12 cellular contexts compared by ENCODE assay signal in the genomic region with DNA sequence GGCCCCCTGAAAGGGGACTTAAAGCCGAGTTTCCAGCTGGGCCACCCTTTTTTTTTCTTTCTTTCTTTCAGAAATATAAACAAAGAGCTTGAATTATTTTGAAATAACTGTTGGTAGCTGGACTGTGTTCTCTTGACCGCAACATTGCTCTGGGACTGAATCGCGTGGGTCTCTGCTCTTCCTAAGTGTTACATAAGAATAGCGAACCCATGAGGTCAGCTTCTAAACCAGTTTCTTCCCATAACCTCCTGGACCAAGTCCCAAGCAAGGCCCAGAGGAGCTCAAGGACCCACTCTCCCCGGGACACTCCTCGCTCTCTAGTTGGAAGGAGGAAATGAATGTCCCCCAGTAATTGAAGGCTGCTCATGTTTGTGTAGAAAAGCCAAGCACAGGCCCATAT.
DNase-seq lines count a peak whose midpoint lies in the region; ATAC-seq, FAIRE-seq and TF ChIP-seq lines count a peak whose summit lies in the region.
"Had no signal": no experiment of that assay in that cellular context is flagged by ENCODE, and none has a peak within 500 bp of the region (broad histone marks: within the 10 kb centered on the region; RNA-seq: fewer than 3 reads in every experiment).

No MANE protein-coding gene starts in this region.

- no peaks in the 10 kb centered on the region for H3K4me1 ChIP-seq in endodermal cell (ENCODE audit: control insufficient read depth, insufficient read depth, low read length)

- H3K4me1 Mint-ChIP-seq in HFFc6 (ENCODE audit: low read depth) = peaks cover 6% of the 10 kb centered on the region
- H3K4me1 Mint-ChIP-seq in endodermal cell = peaks cover 15% of the 10 kb centered on the region

- no peak overlapping the region for H3K27ac ChIP-seq in endodermal cell (ENCODE audit: low read depth, low read length)

- H3K9me3 ChIP-seq in endodermal cell (ENCODE audit: control insufficient read depth, low read length) = no peaks in the 10 kb centered on the region

- no peaks in the 10 kb centered on the region for H3K36me3 ChIP-seq in endodermal cell (ENCODE audit: control insufficient read depth, insufficient read depth, low read length)

- H3K9ac ChIP-seq in endodermal cell (ENCODE audit: extremely low read depth, low read length, poor library complexity, severe bottlenecking) = no peak overlapping the region

- TF ChIP-seq CTCF in HFFc6 (IDR thresholded peaks at IDR 0.05) (no peak), endodermal cell (conservative IDR thresholded peaks at IDR 0.05) (no peak)

- no peak for FAIRE-seq in GM19239 (lab: Jason Lieb, UNC)
- FAIRE-seq: bronchial epithelial cell, urothelium cell line had no signal

- DNase-seq in HFFc6 (no peak), endodermal cell (no peak), left lobe of liver (ENCODE audit: low spot score) (no peak), stromal cell of bone marrow (ENCODE audit: low read depth) (peak; percentile 87), NCI-H1092 treated with DMSO at 0.1 percent for 48 hours (lab: John Stamatoyannopoulos, UW) (no peak), NCI-H1105 (lab: John Stamatoyannopoulos, UW) (no peak), inferior parietal cortex (ENCODE audit: extremely low spot score) (no peak), GM19239 (ENCODE audit: insufficient read length, low spot score) (no peak)
- DNase-seq: NCI-H1436, nephron progenitor cell had no signal

- H3K4me3 ChIP-seq in endodermal cell (ENCODE audit: low read length) = no peak overlapping the region

- H3K27me3 Mint-ChIP-seq in HFFc6 (ENCODE audit: insufficient read depth) (peaks cover 1% of the 10 kb centered on the region; the same call in 1 of the 2 replicates), endodermal cell (ENCODE audit: insufficient read depth) (peaks cover 15% of the 10 kb centered on the region)

- H3K27ac Mint-ChIP-seq in HFFc6 (no peak overlapping the region), endodermal cell (no peak overlapping the region)
- H3K27ac Mint-ChIP-seq: nephron progenitor cell had no signal

- H3K36me3 Mint-ChIP-seq in HFFc6 (ENCODE audit: low read depth) (no peaks in the 10 kb centered on the region), endodermal cell (ENCODE audit: low read depth) (no peaks in the 10 kb centered on the region)

- H3K9me3 Mint-ChIP-seq in HFFc6 (no peaks in the 10 kb centered on the region), endodermal cell (no peaks in the 10 kb centered on the region)
- H3K9me3 Mint-ChIP-seq: nephron progenitor cell had no signal

- peak; percentile 78 for ATAC-seq in left lobe of liver

- H3K4me3 Mint-ChIP-seq in HFFc6 (0 out of 2 replicates have a peak overlapping the region, but pooled peaks have one; percentile 17), endodermal cell (peak overlapping the region; percentile 57)

- peaks cover 16% of the 10 kb centered on the region for H3K27me3 ChIP-seq in endodermal cell (ENCODE audit: control insufficient read depth, insufficient read depth, low read length, poor library complexity, severe bottlenecking)

- 75% methylated on average over 6 of the region's 7 CpGs; no CpG with 5 or more reads in 1 of the 2 experiments for WGBS in endodermal cell (ENCODE audit: insufficient coverage in 1 of 2, insufficient read length in 1 of 2), 2 experiments
